Comparison of ENCODE assay signal across 17 cellular contexts in genomic region chr3:15221574-15222217, GRCh38. TPM values are rescaled to one million over a fixed set of nuclear protein-coding genes. Genes with fewer than 3 reads are reported as not detected.
A peak's percentile ranks its signal among the peaks of the same experiment; 100 is the strongest.
DNase-seq lines count a peak whose midpoint lies in the region; ATAC-seq and TF ChIP-seq lines count a peak whose summit lies in the region.
"Had no signal": no experiment of that assay in that cellular context is flagged by ENCODE, and none has a peak within 500 bp of the region (broad histone marks: within the 10 kb centered on the region; RNA-seq: fewer than 3 reads in every experiment).

No MANE protein-coding gene starts in this region.

- CTCF ChIA-PET in HEK293 (lab: Yijun Ruan, JAX) (interaction anchor here (0.6 to 1.4 kb wide), 3 partner anchors 12 to 92 kb away, joined by 3 to 8 read pairs (median 4); no protein-coding TSS in a partner anchor), WTC11 (lab: Charles Lee) (interaction anchor here (0.8 to 1.4 kb wide), 2 partner anchors 13 to 114 kb away, joined by 3 to 4 read pairs; no protein-coding TSS in a partner anchor)

- H3K27me3 Mint-ChIP-seq in WTC11 (ENCODE audit: low read depth): no peaks in the 10 kb centered on the region
- H3K27me3 Mint-ChIP-seq: CD4-positive, alpha-beta memory T cell had no signal

- H3K9me3 ChIP-seq in HEK293 (ENCODE audit: control insufficient read depth, insufficient read depth, low read depth, low read length): no peaks in the 10 kb centered on the region

- H3K9me3 Mint-ChIP-seq in WTC11: no peaks in the 10 kb centered on the region
- H3K9me3 Mint-ChIP-seq: CD4-positive, alpha-beta memory T cell; GM23338; H9; HFFc6 had no signal

- POLR2A ChIA-PET in HEK293 (lab: Yijun Ruan, JAX): interaction anchor here (0.9 kb wide), 1 partner anchor 15 kb away, joined by 3 read pairs; no protein-coding TSS in a partner anchor
- POLR2A ChIA-PET in WTC11 (lab: Charles Lee): no interaction called here

- H3K4me3 Mint-ChIP-seq in WTC11: no peak overlapping the region
- H3K4me3 Mint-ChIP-seq: CD4-positive, alpha-beta memory T cell; GM23338; H9; HFFc6 had no signal

- TF ChIP-seq CTCF in HEK293 (tag by site-specific recombination; IDR thresholded peaks at IDR 0.05) (no peak), WTC11 (IDR thresholded peaks at IDR 0.05) (no peak)

- peaks cover 28% of the 10 kb centered on the region for H3K36me3 Mint-ChIP-seq in WTC11

- H3K4me1 ChIP-seq in HEK293 (ENCODE audit: control insufficient read depth, insufficient read depth, low read length): no peaks in the 10 kb centered on the region

- intact Hi-C loops in head of caudate nucleus (cut with DNase I): no loop called here

- H3K27ac ChIP-seq in HEK293 (ENCODE audit: extremely low read depth, low read depth, low read length): no peak overlapping the region

- DNase-seq in D341Med (ENCODE audit: low spot score) (peak; percentile 32), NCI-H82 (lab: John Stamatoyannopoulos, UW) (peak; percentile 71), head of caudate nucleus (peak in 29 of 42 donors; percentile 13 to 75 (median 39)), T-helper 1 cell (no peak), WTC11 (ENCODE audit: low spot score) (no peak)
- DNase-seq: C1 segment of cervical spinal cord; Calu3; CD4-positive, alpha-beta memory T cell; COR-L47; DMS153; DND-41; H9; HFFc6 had no signal

- no peaks in the 10 kb centered on the region for H3K4me1 Mint-ChIP-seq in WTC11
- H3K4me1 Mint-ChIP-seq: H9 had no signal

- peaks cover 72 to 83% of the 10 kb centered on the region in 2 experiments for H3K36me3 ChIP-seq in HEK293 (ENCODE audit: control insufficient read depth in 2 of 2, insufficient read depth in 1 of 2, low read length in 2 of 2)

- no peak overlapping the region for H3K27ac Mint-ChIP-seq in WTC11
- H3K27ac Mint-ChIP-seq: GM23338, H9, HFFc6 had no signal

- no peak for ATAC-seq in WTC11
- ATAC-seq: GM12878, GM23338, HCT116 had no signal

- no peak overlapping the region for H3K4me3 ChIP-seq in HEK293 (ENCODE audit: low read depth, low read length)
- H3K4me3 ChIP-seq: GM12878, GM23338 had no signal

TF ChIP-seq in HEK293, 187 proteins besides CTCF, POLR2A, EP300 and RAD21:
- TF ChIP-seq ZNF292 (tag by site-specific recombination; IDR thresholded peaks at IDR 0.05; ENCODE audit: borderline replicate concordance, low read depth) (no peak), ZFHX2 (tag by site-specific recombination; conservative IDR thresholded peaks at IDR 0.05) (peak; percentile 44)

TF ChIP-seq in WTC11, 78 proteins besides CTCF, POLR2A, EP300 and RAD21:
- TF ChIP-seq NFYB (CRISPR knock-in tag; conservative IDR thresholded peaks at IDR 0.05; ENCODE audit: low read depth) (no peak), FOXJ3 (CRISPR knock-in tag; IDR thresholded peaks at IDR 0.05; ENCODE audit: borderline replicate concordance) (no peak), ZSCAN18 (CRISPR knock-in tag; IDR thresholded peaks at IDR 0.05) (no peak), STAT6 (CRISPR knock-in tag; conservative IDR thresholded peaks at IDR 0.05; ENCODE audit: low read depth) (no peak), KAT7 (CRISPR knock-in tag; IDR thresholded peaks at IDR 0.05; ENCODE audit: borderline replicate concordance) (no peak), IRF1 (CRISPR knock-in tag; IDR thresholded peaks at IDR 0.05) (no peak), SP1 (CRISPR knock-in tag; conservative IDR thresholded peaks at IDR 0.05) (no peak), ZNF219 (CRISPR knock-in tag; IDR thresholded peaks at IDR 0.05; ENCODE audit: borderline replicate concordance) (no peak), TP53 (CRISPR knock-in tag; IDR thresholded peaks at IDR 0.05) (no peak)

RNA-seq across cellular contexts. Expression of gene CAPN7, which starts 15.7 kb away (rescaled TPM):
- 16.8 to 20.3 TPM (median 17.9 TPM) in 3 replicates for total RNA-seq in WTC11 (2021)

Comparison
In these comparisons a context has a peak if more than half of its experiments do, and no peak if none do; other contexts are left out.
1. DNase-seq: peak in D341Med (single experiment), NCI-H82 (single experiment) and head of caudate nucleus (29 of 42); none in T-helper 1 cell (0 of 5) and WTC11 (single experiment).